8 cellular contexts compared by ENCODE assay signal in genomic region chr16:73015612-73016487, GRCh38. TPM values are rescaled to one million over a fixed set of nuclear protein-coding genes. Genes with fewer than 3 reads are reported as not detected.
DNase-seq lines count a peak whose midpoint lies in the region; ATAC-seq, FAIRE-seq and TF ChIP-seq lines count a peak whose summit lies in the region.

No MANE protein-coding gene starts in this region.

- no peak for FAIRE-seq in K562 (lab: Jason Lieb, UNC)

- in situ Hi-C loops in K562 (cut with MboI) (no loop called here), HAP-1 (cut with MboI; ENCODE audit: low sequenced_read_pairs) (no loop called here)

- DNase-seq in SK-N-SH (no peak), K562 (ENCODE audit: extremely low read depth in 1 of 4, low spot score in 3 of 4) (no peak), thyroid gland (peak; percentile 88 to 92), tibial nerve (ENCODE audit: low spot score in 2 of 2) (no peak), HAP-1 (ENCODE audit: low spot score in 2 of 2) (no peak), NCI-H2171 (lab: John Stamatoyannopoulos, UW) (no peak)

- intact Hi-C loops in K562 (cut with micrococcal nuclease), result no loop called here
- intact Hi-C loops in thyroid gland (cut with DNase I), result no loop called here

- no peak for TF ChIP-seq CTCF in SK-N-SH (IDR thresholded peaks at IDR 0.05)
- TF ChIP-seq CTCF in K562 (IDR thresholded peaks at IDR 0.05 in 2 of 3, conservative IDR thresholded peaks at IDR 0.05 in 1 of 3; ENCODE audit: insufficient read depth in 2 of 3, low read depth in 1 of 3, low read length in 3 of 3), result no peak
- TF ChIP-seq CTCF in thyroid gland (IDR thresholded peaks at IDR 0.05), result no peak
- TF ChIP-seq CTCF in tibial nerve (IDR thresholded peaks at IDR 0.05), result no peak

- peak overlapping the region; percentile 15; the same call in 1 of the 2 replicates for H3K4me2 ChIP-seq in SK-N-SH
- no peak overlapping the region for H3K4me2 ChIP-seq in K562 (ENCODE audit: insufficient read depth, low read length)

- no TSS peak for BruUV-seq in K562 (replicated peaks; lab: Mats Ljungman, UMichigan)

- H3K27me3 ChIP-seq in SK-N-SH (ENCODE audit: insufficient read depth) (no peaks in the 10 kb centered on the region), K562 (ENCODE audit: control insufficient read depth in 2 of 2, insufficient read depth in 2 of 2, low read length in 2 of 2) (peaks cover 4 to 19% of the 10 kb centered on the region in 2 experiments; a peak in 3 of 5 replicates), thyroid gland (no peaks in the 10 kb centered on the region), tibial nerve (no peaks in the 10 kb centered on the region), HAP-1 (ENCODE audit: low read depth) (no peaks in the 10 kb centered on the region)

- WGBS in SK-N-SH (ENCODE audit: low lambda C conversion rate), result 93% methylated on average over 7 of the region's 18 CpGs
- WGBS in K562 (ENCODE audit: insufficient coverage, low coverage, missing lambda C conversion rate), result 2% methylated on average over 18 of the region's 18 CpGs
- WGBS in thyroid gland, 2 donors, result 58 to 65% methylated on average over 13 to 17 of the region's 18 CpGs
- WGBS in tibial nerve, 2 donors, result 95% methylated on average over 15 to 18 of the region's 18 CpGs

- TF ChIP-seq POLR2A in K562 (conservative IDR thresholded peaks at IDR 0.05), result no peak
- peak in 1 of 2 donors; percentile 23 for TF ChIP-seq POLR2A in thyroid gland (IDR thresholded peaks at IDR 0.05)
- no peak for TF ChIP-seq POLR2A in tibial nerve (IDR thresholded peaks at IDR 0.05)

- TF ChIP-seq RAD21 in SK-N-SH (IDR thresholded peaks at IDR 0.05; ENCODE audit: low read length) (no peak), K562 (CRISPR knock-in tag; conservative IDR thresholded peaks at IDR 0.05 in 1 of 2, IDR thresholded peaks at IDR 0.05 in 1 of 2) (no peak)

- H3K9ac ChIP-seq in SK-N-SH, result no peak overlapping the region
- no peak overlapping the region for H3K9ac ChIP-seq in K562 (ENCODE audit: insufficient read depth in 1 of 2, low read depth in 2 of 2, low read length in 2 of 2)

- H3K4me3 ChIP-seq in SK-N-SH (ENCODE audit: low read depth in 2 of 2, low read length in 1 of 2), result no peak overlapping the region
- no peak overlapping the region for H3K4me3 ChIP-seq in K562
- no peak overlapping the region for H3K4me3 ChIP-seq in thyroid gland (replicated peaks in 1 of 3)
- no peak overlapping the region for H3K4me3 ChIP-seq in tibial nerve
- no peak overlapping the region for H3K4me3 ChIP-seq in HAP-1

- H4K20me1 ChIP-seq in SK-N-SH (ENCODE audit: insufficient read depth) (peaks cover 63% of the 10 kb centered on the region), K562 (replicated peaks; ENCODE audit: control insufficient read depth, insufficient read depth, low read length) (no peaks in the 10 kb centered on the region)

- peaks cover 17 to 21% of the 10 kb centered on the region in 2 experiments for H3K4me1 ChIP-seq in SK-N-SH (ENCODE audit: control insufficient read depth in 1 of 2, insufficient read depth in 2 of 2, low read depth in 1 of 2, low read length in 1 of 2)
- H3K4me1 ChIP-seq in K562 (replicated peaks in 1 of 2; ENCODE audit: control insufficient read depth in 2 of 2, insufficient read depth in 2 of 2, low read length in 2 of 2), result no peaks in the 10 kb centered on the region
- peaks cover 79 to 81% of the 10 kb centered on the region in 2 donors for H3K4me1 ChIP-seq in thyroid gland
- peaks cover 0 to 41% (median 18%) of the 10 kb centered on the region in 4 donors for H3K4me1 ChIP-seq in tibial nerve
- H3K4me1 ChIP-seq in HAP-1, result peaks cover 30% of the 10 kb centered on the region

- H3K9me3 ChIP-seq in SK-N-SH, result no peaks in the 10 kb centered on the region
- H3K9me3 ChIP-seq in K562 (replicated peaks; ENCODE audit: control insufficient read depth, insufficient read depth, low read depth, low read length), result no peaks in the 10 kb centered on the region
- no peaks in the 10 kb centered on the region for H3K9me3 ChIP-seq in thyroid gland
- no peaks in the 10 kb centered on the region for H3K9me3 ChIP-seq in tibial nerve
- no peaks in the 10 kb centered on the region for H3K9me3 ChIP-seq in HAP-1

- H3K79me2 ChIP-seq in SK-N-SH (ENCODE audit: insufficient read depth) (peaks cover 91% of the 10 kb centered on the region), K562 (ENCODE audit: control insufficient read depth, insufficient read depth, low read length) (no peaks in the 10 kb centered on the region)

- ATAC-seq in SK-N-SH treated with all-trans-retinoic acid at 6 μM for 48 hours, result no peak
- peak; percentile 76 for ATAC-seq in HG03139 (IDR thresholded peaks at IDR 0.05; ENCODE audit: unreplicated experiment)
- ATAC-seq in K562, result no peak

- POLR2A ChIA-PET in SK-N-SH (lab: Yijun Ruan, JAX), result no interaction called here
- POLR2A ChIA-PET in K562 (lab: Yijun Ruan, JAX), result no interaction called here

- CTCF ChIA-PET in SK-N-SH (lab: Yijun Ruan, JAX), result interaction anchor here (0.6 kb wide), 1 partner anchor 85 kb away, joined by 3 read pairs; no protein-coding TSS in a partner anchor
- CTCF ChIA-PET in K562 (lab: Yijun Ruan, JAX; ENCODE audit: low intra/inter-chr PET ratio), result no interaction called here

- TF ChIP-seq EP300 in SK-N-SH (IDR thresholded peaks at IDR 0.05; ENCODE audit: borderline replicate concordance in 1 of 2, low read depth in 1 of 2, low read length in 1 of 2), result no peak
- TF ChIP-seq EP300 in K562 (IDR thresholded peaks at IDR 0.05; ENCODE audit: low read length), result no peak
- no peak for TF ChIP-seq EP300 in tibial nerve (IDR thresholded peaks at IDR 0.05)

- no peaks in the 10 kb centered on the region for H3K9me2 ChIP-seq in SK-N-SH

- H3K27ac ChIP-seq in SK-N-SH (ENCODE audit: low read depth in 2 of 2, low read length in 1 of 2) (no peak overlapping the region), K562 (ENCODE audit: extremely low read depth, low read depth, low read length) (no peak overlapping the region), thyroid gland (peak overlapping the region; percentile 89 to 95 (median 92)), tibial nerve (no peak overlapping the region)

- H3K36me3 ChIP-seq in SK-N-SH (replicated peaks in 1 of 2; ENCODE audit: control insufficient read depth in 1 of 2, insufficient read depth in 2 of 2, low read length in 1 of 2), result no peaks in the 10 kb centered on the region
- no peaks in the 10 kb centered on the region for H3K36me3 ChIP-seq in K562 (ENCODE audit: control insufficient read depth, insufficient read depth, low read length)
- no peaks in the 10 kb centered on the region for H3K36me3 ChIP-seq in thyroid gland
- no peaks in the 10 kb centered on the region for H3K36me3 ChIP-seq in tibial nerve
- H3K36me3 ChIP-seq in HAP-1 (replicated peaks), result peaks cover 2% of the 10 kb centered on the region; the same call in 1 of the 2 replicates

- H3F3A ChIP-seq in SK-N-SH (replicated peaks; ENCODE audit: insufficient read depth), result peaks cover 26% of the 10 kb centered on the region

- H3K9me1 ChIP-seq in K562 (ENCODE audit: control insufficient read depth, insufficient read depth, low read length), result no peaks in the 10 kb centered on the region

- no peak overlapping the region for H2AFZ ChIP-seq in SK-N-SH (ENCODE audit: low read depth)
- no peak overlapping the region for H2AFZ ChIP-seq in K562 (ENCODE audit: low read depth, low read length)

TF ChIP-seq in SK-N-SH, 30 proteins besides CTCF, POLR2A, EP300 and RAD21 (continues in another document):
- TF ChIP-seq TAF1 (IDR thresholded peaks at IDR 0.05; ENCODE audit: borderline replicate concordance, low read depth, low read length) (no peak), FOSL2 (IDR thresholded peaks at IDR 0.05; ENCODE audit: borderline replicate concordance, low read depth) (no peak), MXI1 (IDR thresholded peaks at IDR 0.05; ENCODE audit: low read depth, low read length) (no peak), FOXM1 (IDR thresholded peaks at IDR 0.05; ENCODE audit: low read depth) (no peak), NRF1 (IDR thresholded peaks at IDR 0.05; ENCODE audit: low read depth, low read length) (no peak)

TF ChIP-seq in SK-N-SH treated with all-trans-retinoic acid at 6 μM for 48 hours, 23 proteins besides CTCF, POLR2A, EP300 and RAD21:
- no peak for TF ChIP-seq ESRRG (CRISPR knock-in tag; IDR thresholded peaks at IDR 0.05)

TF ChIP-seq in K562, 482 proteins besides CTCF, POLR2A, EP300 and RAD21 (continues in another document):
- peak; percentile 70 for TF ChIP-seq SPI1 (IDR thresholded peaks at IDR 0.05; ENCODE audit: borderline replicate concordance, low read depth, low read length)

RNA-seq across cellular contexts. Expression of gene ZFHX3, which starts 32.1 kb away (rescaled TPM):
- polyA plus RNA-seq in SK-N-SH (2012; rRNA removed) (1.9 and 2.0 TPM in 2 replicates), K562 (2011; rRNA removed) (0.01 TPM in 2 replicates), K562 (2014; fragmentation: Illumina TruSeq; extraction: Trizol) (0.01 TPM in 1 of 2 replicates, not detected in the other), K562 (2014; fragmentation: Nextera tagmentation; extraction: Ambion mirVana) (under 1 TPM; 0.06 to 0.23 TPM), K562 (2014; rRNA removed) (0.05 TPM in 1 of 2 replicates, not detected in the other)
- 1.9 and 2.0 TPM in 2 replicates for polyA plus RNA-seq in SK-N-SH (2012; cell fraction: cytosol; rRNA removed)
- 4.1 and 5.0 TPM in 2 replicates for polyA plus RNA-seq in SK-N-SH (2012; cell fraction: nucleus; rRNA removed)
- total RNA-seq in K562 (2011; cell fraction: chromatin; rRNA removed; ENCODE audit: low replicate concordance), result 0.12 and 0.19 TPM in 2 replicates
- total RNA-seq in K562 (2011; cell fraction: nucleolus; rRNA removed), result under 0.01 and 0.17 TPM in 2 replicates
- 0.07 and 0.15 TPM in 2 replicates for total RNA-seq in K562 (2011; cell fraction: nucleoplasm; rRNA removed)
- total RNA-seq in K562 (2014; rRNA removed) (not detected in 2 replicates), K562 (2014; rRNA removed; fragmentation: Illumina TruSeq; extraction: Trizol) (not detected in 2 replicates), K562 (2015; rRNA removed; fragmentation: Illumina TruSeq; extraction: Trizol) (not detected in 2 replicates), K562 (2021) (0.07 and 0.11 TPM in 2 replicates), thyroid gland (10 to 100 TPM; 27.4 to 92.9 (median 45.5) TPM), tibial nerve (10 to 100 TPM; 36.3 to 44.0 (median 38.1) TPM)
- polyA plus RNA-seq in K562 (2011; cell fraction: cytosol; rRNA removed), result 0.01 TPM in 2 replicates
- polyA plus RNA-seq in K562 (2011; cell fraction: nucleus; rRNA removed), result 0.03 and 0.04 TPM in 2 replicates
- polyA plus RNA-seq in K562 (2012), result 0.51 and 0.76 TPM in 2 replicates
- 0.03 and 0.07 TPM in 2 replicates for polyA minus RNA-seq in K562 (2011; rRNA and poly(A)+ RNA removed)
- polyA minus RNA-seq in K562 (2011; cell fraction: cytosol; rRNA and poly(A)+ RNA removed), result 0.09 and 0.10 TPM in 2 replicates
- 0.11 and 0.13 TPM in 2 replicates for polyA minus RNA-seq in K562 (2011; cell fraction: nucleus; rRNA and poly(A)+ RNA removed)

Comparison
In these comparisons a context has a peak if more than half of its experiments do, and no peak if none do; other contexts are left out.
1. DNase-seq: peak in thyroid gland (2 of 2); none in SK-N-SH (single experiment), K562 (0 of 4), tibial nerve (0 of 2), HAP-1 (0 of 2) and NCI-H2171 (single experiment).
2. H3K27ac ChIP-seq: peak in thyroid gland (3 of 3); none in SK-N-SH (0 of 2), K562 (single experiment) and tibial nerve (0 of 4).
3. RNA of gene ZFHX3, which starts 32.1 kb away (total RNA-seq): 27.4 to 92.9 TPM in thyroid gland and 36.3 to 44.0 TPM in tibial nerve; under 0.01 to 0.19 TPM in K562; every median in the first group is over 10 times any median in the second.